In the genomic region with DNA sequence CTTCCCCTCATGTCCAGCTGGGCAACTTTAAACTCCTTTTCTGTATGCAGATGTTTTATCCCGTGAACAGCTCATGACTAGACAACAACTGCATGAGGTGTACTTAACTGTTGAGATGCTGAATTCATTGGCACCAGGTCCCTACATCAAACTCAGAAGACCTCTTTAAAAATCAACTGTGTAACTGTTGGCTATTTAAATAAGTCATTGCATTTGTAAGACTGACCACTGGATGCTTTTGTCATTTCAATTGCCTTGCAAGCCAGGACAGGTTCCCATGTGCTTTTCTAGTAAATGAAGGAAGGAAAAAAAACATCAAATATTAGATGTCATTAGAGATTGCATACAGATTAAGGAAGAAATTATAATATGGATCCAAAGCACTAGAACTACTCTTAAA, we compare ENCODE assay signal across 29 cellular contexts.
"Had no signal": no experiment of that assay in that cellular context is flagged by ENCODE, and none has a peak within 500 bp of the region (broad histone marks: within the 10 kb centered on the region; RNA-seq: fewer than 3 reads in every experiment).

No MANE protein-coding gene starts in this region.

- H3K27me3 ChIP-seq: adrenal gland, SJSA1 had no signal

- H3K36me3 ChIP-seq: adrenal gland, SJSA1 had no signal

- H3K27ac Mint-ChIP-seq: activated B cell treated with CpG ODN at 0.5 μM for 24 hours; activated CD4-positive, alpha-beta memory T cell treated with anti-CD3 and anti-CD28 coated beads for 36 hours; activated CD4-positive, alpha-beta T cell treated with anti-CD3 and anti-CD28 coated beads, Interleukin-2, amount 10 ng/mL, durations not matched to agents 7 days and 5 days; activated naive CD8-positive, alpha-beta T cell treated with anti-CD3 and anti-CD28 coated beads, Interleukin-2, amount 10 ng/mL, durations not matched to agents 7 days and 5 days; activated T-helper 17 cell treated with anti-CD3 and anti-CD28 coated beads, Interleukin-2, amount 50 U/mL, for 72 hours; T-helper 17 cell had no signal

- H3K9me3 ChIP-seq: adrenal gland, SJSA1 had no signal

- H3K4me1 ChIP-seq: adrenal gland, SJSA1 had no signal

- H3K4me3 ChIP-seq: adrenal gland, SJSA1 had no signal

- H3K9me3 Mint-ChIP-seq: activated B cell treated with CpG ODN at 0.5 μM for 24 hours; activated CD4-positive, alpha-beta memory T cell treated with anti-CD3 and anti-CD28 coated beads for 36 hours; activated CD4-positive, alpha-beta T cell treated with anti-CD3 and anti-CD28 coated beads, Interleukin-2, amount 10 ng/mL, durations not matched to agents 7 days and 5 days; activated naive CD4-positive, alpha-beta T cell treated with anti-CD3 and anti-CD28 coated beads, Interleukin-2, amount 10 ng/mL, durations not matched to agents 7 days and 5 days had no signal

- H3K27me3 Mint-ChIP-seq: activated naive CD4-positive, alpha-beta T cell treated with anti-CD3 and anti-CD28 coated beads, Interleukin-2, amount 10 ng/mL, durations not matched to agents 7 days and 5 days had no signal

- H3K36me3 Mint-ChIP-seq: activated CD4-positive, alpha-beta memory T cell treated with anti-CD3 and anti-CD28 coated beads for 36 hours; activated naive CD4-positive, alpha-beta T cell treated with anti-CD3 and anti-CD28 coated beads, Interleukin-2, amount 10 ng/mL, durations not matched to agents 7 days and 5 days; activated naive CD8-positive, alpha-beta T cell treated with anti-CD3 and anti-CD28 coated beads, Interleukin-2, amount 10 ng/mL, durations not matched to agents 7 days and 5 days had no signal

- FAIRE-seq: RCC 7860 had no signal

- DNase-seq: activated B cell treated with CpG ODN at 0.5 μM for 24 hours; activated CD4-positive, alpha-beta memory T cell treated with anti-CD3 and anti-CD28 coated beads for 36 hours; activated CD4-positive, alpha-beta T cell treated with anti-CD3 and anti-CD28 coated beads for 1 hour; activated CD4-positive, alpha-beta T cell treated with anti-CD3 and anti-CD28 coated beads, Interleukin-2, amount 10 ng/mL, durations not matched to agents 7 days and 5 days; activated CD8-positive, alpha-beta memory T cell treated with anti-CD3 and anti-CD28 coated beads for 24 hours; activated gamma-delta T cell treated with Interleukin-2 at 50 U/mL for 16 hours; activated naive CD4-positive, alpha-beta T cell treated with anti-CD3 and anti-CD28 coated beads, Interleukin-2, amount 10 ng/mL, durations not matched to agents 7 days and 5 days; activated naive CD8-positive, alpha-beta T cell treated with anti-CD3 and anti-CD28 coated beads, Interleukin-2, amount 10 ng/mL, durations not matched to agents 7 days and 5 days; activated T-cell treated with anti-CD3 and anti-CD28 coated beads for 4 hours; activated T-cell treated with anti-CD3 and anti-CD28 coated beads, Interleukin-2, amount 50 U/mL, for 48 hours; adrenal gland; anterior cingulate cortex; caudate nucleus; KG1; NCI-H1048; NCI-H1417; NCI-H1930; NCI-H2171; NCI-H2227 treated with DMSO at 0.1 percent for 48 hours; NCI-H446 treated with DMSO at 0.1 percent for 48 hours; NCI-H526; NCI-H774; NK-92 treated with Interleukin-12 subunit alpha and Interleukin-12 subunit beta, amount 100 ng/mL, for 24 hours; SHP77; T-helper 17 cell; T-helper 9 cell had no signal

- H3K4me1 Mint-ChIP-seq: activated B cell treated with CpG ODN at 0.5 μM for 24 hours; activated CD4-positive, alpha-beta T cell treated with anti-CD3 and anti-CD28 coated beads, Interleukin-2, amount 10 ng/mL, durations not matched to agents 7 days and 5 days; activated naive CD4-positive, alpha-beta T cell treated with anti-CD3 and anti-CD28 coated beads, Interleukin-2, amount 10 ng/mL, durations not matched to agents 7 days and 5 days; activated naive CD8-positive, alpha-beta T cell treated with anti-CD3 and anti-CD28 coated beads, Interleukin-2, amount 10 ng/mL, durations not matched to agents 7 days and 5 days; activated T-helper 17 cell treated with anti-CD3 and anti-CD28 coated beads, Interleukin-2, amount 50 U/mL, for 72 hours; T-helper 17 cell had no signal

- H3K4me3 Mint-ChIP-seq: activated B cell treated with CpG ODN at 0.5 μM for 24 hours; activated CD4-positive, alpha-beta memory T cell treated with anti-CD3 and anti-CD28 coated beads for 36 hours; activated CD4-positive, alpha-beta T cell treated with anti-CD3 and anti-CD28 coated beads, Interleukin-2, amount 10 ng/mL, durations not matched to agents 7 days and 5 days; activated naive CD4-positive, alpha-beta T cell treated with anti-CD3 and anti-CD28 coated beads, Interleukin-2, amount 10 ng/mL, durations not matched to agents 7 days and 5 days; activated naive CD8-positive, alpha-beta T cell treated with anti-CD3 and anti-CD28 coated beads, Interleukin-2, amount 10 ng/mL, durations not matched to agents 7 days and 5 days; activated T-helper 17 cell treated with anti-CD3 and anti-CD28 coated beads, Interleukin-2, amount 50 U/mL, for 72 hours; T-helper 17 cell had no signal

- H3K27ac ChIP-seq: adrenal gland, SJSA1 had no signal
